ENCODE assay signal across 10 cellular contexts in genomic region chr17:65359016-65359415, GRCh38.
DNase-seq lines count a peak whose midpoint lies in the region; ATAC-seq and TF ChIP-seq lines count a peak whose summit lies in the region.
"Had no signal": no experiment of that assay in that cellular context is flagged by ENCODE, and none has a peak within 500 bp of the region (broad histone marks: within the 10 kb centered on the region; RNA-seq: fewer than 3 reads in every experiment).

No MANE protein-coding gene starts in this region.

- H3K4me3 Mint-ChIP-seq in T-helper 2 cell treated with Interferon-gamma antibody and Interleukin-4, amounts not matched to agents 5 μg/mL and 100 μg/mL, for 36 hours: no peak overlapping the region
- H3K4me3 Mint-ChIP-seq: effector memory CD8-positive, alpha-beta T cell had no signal

- no peak overlapping the region for H3K27ac Mint-ChIP-seq in T-helper 2 cell treated with Interferon-gamma antibody and Interleukin-4, amounts not matched to agents 5 μg/mL and 100 μg/mL, for 36 hours
- H3K27ac Mint-ChIP-seq: effector memory CD8-positive, alpha-beta T cell had no signal

- TF ChIP-seq CTCF in GM13977 (IDR thresholded peaks at IDR 0.05; ENCODE audit: extremely low read depth, insufficient read depth, missing control alignments): no peak

- peak; percentile 40 for DNase-seq in T-helper 2 cell treated with Interferon-gamma antibody and Interleukin-4, amounts not matched to agents 5 μg/mL and 100 μg/mL, for 36 hours (ENCODE audit: low spot score)
- DNase-seq in T-helper 2 cell: no peak
- DNase-seq in RPMI7951 (ENCODE audit: low read depth): peak; percentile 91
- peak; percentile 9 for DNase-seq in fibroblast of gingiva (ENCODE audit: low read depth)
- peak; percentile 6 for DNase-seq in stimulated activated CD4-positive, alpha-beta T cell treated with anti-CD3 and anti-CD28 coated beads, Interleukin-4, amount 100 ng/mL, for 1 hour
- no peak for DNase-seq in GM13977 (ENCODE audit: low spot score)
- DNase-seq: activated CD8-positive, alpha-beta memory T cell treated with anti-CD3 and anti-CD28 coated beads for 24 hours; effector memory CD8-positive, alpha-beta T cell had no signal

- H3K9me3 Mint-ChIP-seq in T-helper 2 cell treated with Interferon-gamma antibody and Interleukin-4, amounts not matched to agents 5 μg/mL and 100 μg/mL, for 36 hours: no peaks in the 10 kb centered on the region
- H3K9me3 Mint-ChIP-seq: effector memory CD8-positive, alpha-beta T cell had no signal

- peaks cover 3% of the 10 kb centered on the region for H3K4me1 Mint-ChIP-seq in T-helper 2 cell treated with Interferon-gamma antibody and Interleukin-4, amounts not matched to agents 5 μg/mL and 100 μg/mL, for 36 hours (ENCODE audit: low read depth)

- ATAC-seq in GM18858 (IDR thresholded peaks at IDR 0.05; ENCODE audit: unreplicated experiment) (no peak), GM19035 (IDR thresholded peaks at IDR 0.05; ENCODE audit: unreplicated experiment) (no peak)
- ATAC-seq: effector memory CD8-positive, alpha-beta T cell had no signal

- no peaks in the 10 kb centered on the region for H3K36me3 Mint-ChIP-seq in T-helper 2 cell treated with Interferon-gamma antibody and Interleukin-4, amounts not matched to agents 5 μg/mL and 100 μg/mL, for 36 hours (ENCODE audit: low read depth)

- in situ Hi-C loops in GM13977 (cut with MboI; ENCODE audit: low pct_unique_long_range_greater_than_20kb, low sequenced_read_pairs, unreplicated experiment): no loop called here

- H3K27me3 Mint-ChIP-seq in T-helper 2 cell treated with Interferon-gamma antibody and Interleukin-4, amounts not matched to agents 5 μg/mL and 100 μg/mL, for 36 hours (ENCODE audit: low read depth): peaks cover 2% of the 10 kb centered on the region

Comparison
In these comparisons a context has a peak if more than half of its experiments do, and no peak if none do; other contexts are left out.
1. DNase-seq: peak in T-helper 2 cell treated with Interferon-gamma antibody and Interleukin-4, amounts not matched to agents 5 μg/mL and 100 μg/mL, for 36 hours (single experiment), RPMI7951 (single experiment), fibroblast of gingiva (single experiment) and stimulated activated CD4-positive, alpha-beta T cell treated with anti-CD3 and anti-CD28 coated beads, Interleukin-4, amount 100 ng/mL, for 1 hour (single experiment); none in T-helper 2 cell (0 of 5) and GM13977 (single experiment).